Comparison of ENCODE assay signal across 20 cellular contexts in the genomic region with DNA sequence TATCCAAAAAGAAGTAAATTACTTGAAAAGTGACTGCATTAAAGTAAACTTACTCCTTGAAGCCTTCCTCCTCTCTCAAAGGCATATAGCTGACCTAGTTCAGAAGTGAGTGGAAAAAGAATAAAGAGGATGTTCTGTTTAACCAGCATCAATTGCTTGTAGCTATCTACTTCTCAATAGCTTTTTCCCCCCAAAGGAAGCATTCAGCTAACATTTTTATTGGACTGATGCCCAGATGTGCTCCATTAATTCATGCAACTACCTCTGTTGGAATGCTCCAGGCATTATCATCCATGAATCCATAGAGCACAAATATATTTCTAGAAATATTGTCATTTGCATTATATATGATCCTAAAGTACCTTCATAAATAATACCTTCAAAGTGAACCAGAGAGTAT.
DNase-seq lines count a peak whose midpoint lies in the region; ATAC-seq lines count a peak whose summit lies in the region.
"Had no signal": no experiment of that assay in that cellular context is flagged by ENCODE, and none has a peak within 500 bp of the region (broad histone marks: within the 10 kb centered on the region; RNA-seq: fewer than 3 reads in every experiment).

No MANE protein-coding gene starts in this region.

- peak; percentile 4 for DNase-seq in DMS 273 (lab: John Stamatoyannopoulos, UW; ENCODE audit: unreplicated experiment)
- DNase-seq in DMS 273 treated with DMSO at 0.1 percent for 48 hours (lab: John Stamatoyannopoulos, UW): no peak
- DNase-seq in NCI-H1105 (lab: John Stamatoyannopoulos, UW): peak; percentile 34
- peak; percentile 70 for DNase-seq in SK-MEL-5 (ENCODE audit: low read depth, low spot score)
- DNase-seq in epidermal melanocyte (ENCODE audit: insufficient read length, low spot score): peak; percentile 23
- no peak for DNase-seq in NCI-H526 (lab: John Stamatoyannopoulos, UW)
- DNase-seq: ACHN; CD4-positive, alpha-beta memory T cell; EL; GF-D8; Karpas-422; MG63; NCI-H146; NCI-H446; NCI-H82; OCI-M1; T-helper 2 cell had no signal

- no peak for ATAC-seq in GM18868 (IDR thresholded peaks at IDR 0.05; ENCODE audit: unreplicated experiment)
- no peak for ATAC-seq in HG03095 (IDR thresholded peaks at IDR 0.05; ENCODE audit: unreplicated experiment)
- ATAC-seq: Right ventricle myocardium inferior had no signal

- in situ Hi-C loops in SK-MEL-5 (cut with HindIII; ENCODE audit: low pct_unique_long_range_greater_than_20kb, low sequenced_read_pairs): no loop called here

Comparison
In these comparisons a context has a peak if more than half of its experiments do, and no peak if none do; other contexts are left out.
1. DNase-seq: peak in DMS 273 (single experiment), NCI-H1105 (single experiment), SK-MEL-5 (single experiment) and epidermal melanocyte (single experiment); none in DMS 273 treated with DMSO at 0.1 percent for 48 hours (single experiment) and NCI-H526 (0 of 2).